In the genomic region with DNA sequence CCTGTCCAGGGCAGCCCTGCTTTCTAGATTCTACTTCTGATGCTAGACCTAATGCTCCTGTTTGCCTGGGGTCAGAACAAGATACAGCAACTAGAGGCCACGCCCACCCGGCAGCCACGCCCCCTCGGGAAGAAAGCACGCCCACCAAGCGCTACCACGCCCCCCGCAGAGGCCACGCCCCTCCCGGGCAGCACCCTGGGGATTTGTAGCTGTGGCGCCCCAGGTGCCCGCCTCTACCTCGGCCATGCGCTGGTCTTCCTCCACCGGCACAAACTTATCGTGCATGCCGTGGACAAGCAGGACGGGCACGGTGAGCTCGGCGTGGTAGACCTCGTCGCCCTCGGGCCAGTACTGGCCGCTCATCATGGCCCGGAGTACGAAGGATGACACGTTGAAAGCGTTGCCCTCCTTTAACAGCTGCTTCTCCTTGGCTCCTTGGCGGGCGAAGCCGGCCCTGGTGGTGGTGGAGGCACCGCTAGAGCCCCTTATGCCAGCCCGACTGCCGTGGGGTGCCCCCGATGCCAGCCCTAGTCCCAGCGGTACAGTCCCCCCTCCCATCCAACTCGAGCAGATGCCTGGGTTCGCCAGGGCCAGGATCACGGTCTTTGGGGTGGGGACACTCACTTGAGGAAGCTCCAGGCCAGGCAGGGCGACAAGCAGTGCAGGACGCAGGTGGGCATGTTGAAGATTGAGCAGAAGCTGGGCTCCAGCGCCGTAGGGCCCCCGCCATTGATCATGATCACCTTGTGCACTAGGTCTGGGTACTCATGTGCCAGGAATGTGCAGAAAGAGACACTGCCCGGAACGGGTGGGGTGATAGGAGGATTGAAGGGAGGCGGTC, we compare ENCODE assay signal across 8 cellular contexts. TPM values are rescaled to one million over a fixed set of nuclear protein-coding genes. Genes with fewer than 3 reads are reported as not detected.
DNase-seq lines count a peak whose midpoint lies in the region; ATAC-seq and TF ChIP-seq lines count a peak whose summit lies in the region.

No MANE protein-coding gene starts in this region.

- H3K4me1 Mint-ChIP-seq in Caco-2 (ENCODE audit: low read depth, unreplicated experiment) = no peaks in the 10 kb centered on the region

- H3K27ac ChIP-seq in right lobe of liver = no peak overlapping the region

- DNase-seq in Caco-2 = peak; percentile 59 to 60
- DNase-seq in MG63 = peak; percentile 43
- peak; percentile 35 for DNase-seq in activated T-cell treated with anti-CD3 and anti-CD28 coated beads for 1 hour (ENCODE audit: low read depth)
- DNase-seq in right lobe of liver = peak in 1 of 3 donors; percentile 57
- DNase-seq in SKM-1 (lab: John Stamatoyannopoulos, UW; ENCODE audit: unreplicated experiment) = no peak
- no peak for DNase-seq in NCI-H187 treated with DMSO at 0.1 percent for 48 hours (lab: John Stamatoyannopoulos, UW)

- H3K27me3 ChIP-seq in Caco-2 (replicated peaks; ENCODE audit: control insufficient read depth, insufficient read depth, low read length) (no peaks in the 10 kb centered on the region), MG63 (no peaks in the 10 kb centered on the region), right lobe of liver (no peaks in the 10 kb centered on the region)

- H3K4me3 Mint-ChIP-seq in Caco-2 (ENCODE audit: unreplicated experiment) = no peak overlapping the region

- TF ChIP-seq CTCF in Caco-2 (IDR thresholded peaks at IDR 0.05; ENCODE audit: insufficient read depth in 1 of 2, low read depth in 1 of 2, low read length in 1 of 2, severe bottlenecking in 1 of 2, unreplicated experiment in 1 of 2) (no peak), right lobe of liver (IDR thresholded peaks at IDR 0.05) (no peak)

- H3K9me3 ChIP-seq in Caco-2 = peaks cover 5% of the 10 kb centered on the region; the same call in 1 of the 2 replicates
- H3K9me3 ChIP-seq in MG63 = 0 out of 2 replicates have a peak, but pooled peaks cover 2% of the 10 kb centered on the region
- H3K9me3 ChIP-seq in right lobe of liver = no peaks in the 10 kb centered on the region

- no peak for TF ChIP-seq POLR2A in right lobe of liver (IDR thresholded peaks at IDR 0.05)

- no TSS peak for BruUV-seq in Caco-2 (replicated peaks; lab: Mats Ljungman, UMichigan)

- ATAC-seq in right lobe of liver (peak in 3 of 4 donors; percentile 16 to 59 (median 29)), HG02981 (IDR thresholded peaks at IDR 0.05; ENCODE audit: unreplicated experiment) (no peak), GM19467 (IDR thresholded peaks at IDR 0.05; ENCODE audit: unreplicated experiment) (no peak)

- CTCF ChIA-PET in Caco-2 (lab: Charles Lee) = interaction anchor here (0.6 to 0.7 kb wide), 3 partner anchors 11 to 256 kb away, joined by 3 to 4 read pairs (median 3); no protein-coding TSS in a partner anchor

- H3K36me3 ChIP-seq in Caco-2 (ENCODE audit: control insufficient read depth, insufficient read depth, low read length) = peaks cover 3% of the 10 kb centered on the region; the same call in 1 of the 2 replicates
- H3K36me3 ChIP-seq in MG63 = peaks cover 5% of the 10 kb centered on the region
- H3K36me3 ChIP-seq in right lobe of liver = no peaks in the 10 kb centered on the region

- no peak overlapping the region for H3K27ac Mint-ChIP-seq in Caco-2 (ENCODE audit: unreplicated experiment)

- WGBS in right lobe of liver (ENCODE audit: insufficient coverage, low coverage, low lambda C conversion rate, missing lambda C conversion rate) = 80% methylated on average over 25 of the region's 48 CpGs

- H3K9me3 Mint-ChIP-seq in Caco-2 (ENCODE audit: unreplicated experiment) = no peaks in the 10 kb centered on the region

- H3K4me3 ChIP-seq in Caco-2 (ENCODE audit: low read depth, low read length) (no peak overlapping the region), MG63 (no peak overlapping the region), right lobe of liver (no peak overlapping the region)

- intact Hi-C loops in Caco-2 (cut with micrococcal nuclease; ENCODE audit: unreplicated experiment) = loop anchor here (5.0 kb wide), 1 partner anchor 33 kb away; no protein-coding TSS in a partner anchor
- intact Hi-C loops in right lobe of liver (cut with DNase I) = no loop called here

- no peaks in the 10 kb centered on the region for H3K27me3 Mint-ChIP-seq in Caco-2 (ENCODE audit: insufficient read depth, unreplicated experiment)

- H3K36me3 Mint-ChIP-seq in Caco-2 (ENCODE audit: insufficient read depth, unreplicated experiment) = peaks cover 27% of the 10 kb centered on the region

- POLR2A ChIA-PET in Caco-2 (lab: Charles Lee) = no interaction called here

- H3K4me1 ChIP-seq in Caco-2 (no peaks in the 10 kb centered on the region), right lobe of liver (no peaks in the 10 kb centered on the region)

RNA-seq across cellular contexts. Expression of gene ABHD8, which starts 9.0 kb away (rescaled TPM):
- total RNA-seq in Caco-2 (2022) = 9.4 and 11.3 TPM in 2 replicates
- 1.3 TPM in 1 of 2 replicates, not detected in the other for total RNA-seq in MG63 (2014; rRNA removed; shearing (Covaris generic); ENCODE audit: low replicate concordance)
- 10 to 100 TPM in 5 of 6 experiments, 1 to 10 TPM in 1; 8.3 to 27.3 (median 15.8) TPM for total RNA-seq in right lobe of liver

RNA-seq across cellular contexts. Expression of gene MRPL34, which starts 11.4 kb away (rescaled TPM):
- total RNA-seq in Caco-2 (2022) (78.9 and 88.5 TPM in 2 replicates), right lobe of liver (100 to 1,000 TPM in 4 of 6 experiments, 10 to 100 TPM in 2; 63.5 to 363 (median 122) TPM)
- total RNA-seq in MG63 (2014; rRNA removed; shearing (Covaris generic); ENCODE audit: low replicate concordance) = 17.2 and 26.2 TPM in 2 replicates

RNA-seq across cellular contexts. Expression of gene ANKLE1, which starts 12.6 kb away (rescaled TPM):
- total RNA-seq in Caco-2 (2022) (14.3 and 17.4 TPM in 2 replicates), right lobe of liver (under 1 TPM; 0.06 to 0.65 (median 0.37) TPM)
- 0.10 and 0.46 TPM in 2 replicates for total RNA-seq in MG63 (2014; rRNA removed; shearing (Covaris generic); ENCODE audit: low replicate concordance)

RNA-seq across cellular contexts. Expression of gene DDA1, which starts 15.1 kb away (rescaled TPM):
- total RNA-seq in Caco-2 (2022) (43.8 and 55.6 TPM in 2 replicates), right lobe of liver (10 to 100 TPM; 10.4 to 23.4 (median 14.1) TPM)
- 9.1 and 11.6 TPM in 2 replicates for total RNA-seq in MG63 (2014; rRNA removed; shearing (Covaris generic); ENCODE audit: low replicate concordance)

RNA-seq across cellular contexts. Expression of gene BABAM1, which starts 27.0 kb away (rescaled TPM):
- total RNA-seq in Caco-2 (2022) (91.7 and 98.8 TPM in 2 replicates), right lobe of liver (10 to 100 TPM; 29.2 to 51.3 (median 37.9) TPM)
- 112 and 258 TPM in 2 replicates for total RNA-seq in MG63 (2014; rRNA removed; shearing (Covaris generic); ENCODE audit: low replicate concordance)

Comparison
In these comparisons a context has a peak if more than half of its experiments do, and no peak if none do; other contexts are left out.
1. DNase-seq: peak in Caco-2 (2 of 2), MG63 (single experiment) and activated T-cell treated with anti-CD3 and anti-CD28 coated beads for 1 hour (single experiment); none in SKM-1 (single experiment) and NCI-H187 treated with DMSO at 0.1 percent for 48 hours (single experiment).
2. ATAC-seq: peak in right lobe of liver (3 of 4); none in HG02981 (single experiment) and GM19467 (single experiment).